In genomic region chr13:28658796-28659610, GRCh38 we compare ENCODE assay signal across 8 cellular contexts. TPM values are rescaled to one million over a fixed set of nuclear protein-coding genes. Genes with fewer than 3 reads are reported as not detected.
DNase-seq lines count a peak whose midpoint lies in the region; FAIRE-seq and TF ChIP-seq lines count a peak whose summit lies in the region.

A gene with protein sequence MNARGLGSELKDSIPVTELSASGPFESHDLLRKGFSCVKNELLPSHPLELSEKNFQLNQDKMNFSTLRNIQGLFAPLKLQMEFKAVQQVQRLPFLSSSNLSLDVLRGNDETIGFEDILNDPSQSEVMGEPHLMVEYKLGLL (plus strand): TSS chr13:28659130. CDS start chr13:28659185, 55 bp downstream.

- FAIRE-seq in frontal cortex (lab: Jason Lieb, UNC): no peak

- H2BK5ac ChIP-seq in neuronal stem cell (ENCODE audit: low read length): peak within 1 kb of the TSS; percentile 90

- H2BK15ac ChIP-seq in neuronal stem cell (ENCODE audit: low read length): no peak within 1 kb of the TSS

- H4K91ac ChIP-seq in neuronal stem cell (ENCODE audit: low read depth, low read length, poor library complexity): no peak within 1 kb of the TSS

- no peaks in the 10 kb centered on the region for H3K9me3 ChIP-seq in MG63
- H3K9me3 ChIP-seq in neuronal stem cell (replicated peaks in 1 of 2; ENCODE audit: control insufficient read depth in 2 of 2, insufficient read depth in 1 of 2, low read depth in 1 of 2, low read length in 2 of 2): peaks cover 0 to 3% of the 10 kb centered on the region in 2 donors

- H3K4ac ChIP-seq in neuronal stem cell (ENCODE audit: low read length): no peak within 1 kb of the TSS

- peak within 1 kb of the TSS; percentile 98 for H3K27ac Mint-ChIP-seq in activated naive CD4-positive, alpha-beta T cell treated with anti-CD3 and anti-CD28 coated beads for 36 hours

- H2AFZ ChIP-seq in neuronal stem cell (ENCODE audit: low read length): peak within 1 kb of the TSS; percentile 95

- H3K18ac ChIP-seq in neuronal stem cell (ENCODE audit: low read length): peak within 1 kb of the TSS; percentile 98

- peak within 1 kb of the TSS; percentile 96 for H3K23ac ChIP-seq in neuronal stem cell (ENCODE audit: low read depth, low read length, poor library complexity)

- peaks cover 2 to 4% of the 10 kb centered on the region in 2 donors for H3K4me1 ChIP-seq in neuronal stem cell (ENCODE audit: control insufficient read depth in 2 of 2, insufficient read depth in 1 of 2, low read depth in 1 of 2, low read length in 2 of 2)

- no peak within 1 kb of the TSS for H4K8ac ChIP-seq in neuronal stem cell (ENCODE audit: low read depth, low read length)

- H3K27me3 Mint-ChIP-seq in activated naive CD4-positive, alpha-beta T cell treated with anti-CD3 and anti-CD28 coated beads for 36 hours (ENCODE audit: low read depth): no peaks in the 10 kb centered on the region

- CTCF ChIA-PET in activated naive CD4-positive, alpha-beta T cell treated with anti-CD3 and anti-CD28 coated beads for 36 hours (lab: Charles Lee): no interaction called here

- WGBS in neuronal stem cell (ENCODE audit: extremely low coverage in 2 of 2, insufficient read length in 2 of 2, insufficient replicate concordance in 1 of 2), 2 donors: no CpG with 5 or more reads among the region's 64 CpGs

- peaks cover 56% of the 10 kb centered on the region for H3K4me1 Mint-ChIP-seq in activated naive CD4-positive, alpha-beta T cell treated with anti-CD3 and anti-CD28 coated beads for 36 hours (ENCODE audit: low read depth)

- H2AK5ac ChIP-seq in neuronal stem cell (ENCODE audit: low read depth, low read length): peak within 1 kb of the TSS; percentile 49

- peak within 1 kb of the TSS; percentile 97 for H3K9ac ChIP-seq in neuronal stem cell (ENCODE audit: low read depth, low read length, poor library complexity)

- peak within 1 kb of the TSS; percentile 73 for H3K4me2 ChIP-seq in neuronal stem cell (ENCODE audit: insufficient read depth, low read length, poor library complexity, severe bottlenecking)

- TF ChIP-seq CTCF in subcutaneous adipose tissue (IDR thresholded peaks at IDR 0.05; ENCODE audit: low read depth): no peak

- peaks cover 9% of the 10 kb centered on the region for H3K79me1 ChIP-seq in neuronal stem cell (ENCODE audit: low read depth, low read length)

- H2BK12ac ChIP-seq in neuronal stem cell (ENCODE audit: low read length): no peak within 1 kb of the TSS

- intact Hi-C loops in activated naive CD4-positive, alpha-beta T cell treated with anti-CD3 and anti-CD28 coated beads for 36 hours (cut with micrococcal nuclease): loop anchor here (1.0 to 10.0 kb wide), 9 partner anchors 23 to 1234 kb away; partner anchors contain the start of genes GTF3A, LNX2, PAN3 and POLR1D

- peak within 1 kb of the TSS; percentile 30 for H2BK120ac ChIP-seq in neuronal stem cell (ENCODE audit: low read depth, low read length)

- no peak within 1 kb of the TSS for H3K14ac ChIP-seq in neuronal stem cell (ENCODE audit: low read length)

- no peak within 1 kb of the TSS for H3K27ac ChIP-seq in neuronal stem cell (replicated peaks; ENCODE audit: low read length)

- H3K9me3 Mint-ChIP-seq in activated naive CD4-positive, alpha-beta T cell treated with anti-CD3 and anti-CD28 coated beads for 36 hours: no peaks in the 10 kb centered on the region

- DNase-seq in GDM1 (lab: John Stamatoyannopoulos, UW) (peak; percentile 87), H7 (peak; percentile 90), MG63 (peak; percentile 94), SK-N-DZ (ENCODE audit: low spot score) (peak; percentile 91), frontal cortex (ENCODE audit: low spot score in 2 of 2) (peak; percentile 83 to 87), neuronal stem cell (ENCODE audit: low spot score) (peak; percentile 67)
- peak; percentile 95 for DNase-seq in activated naive CD4-positive, alpha-beta T cell treated with anti-CD3 and anti-CD28 coated beads for 36 hours

- peaks cover 12% of the 10 kb centered on the region for H3K36me3 ChIP-seq in H7 (replicated peaks; ENCODE audit: control insufficient read depth, insufficient read depth, low read length)
- peaks cover 41% of the 10 kb centered on the region for H3K36me3 ChIP-seq in MG63
- peaks cover 5 to 38% of the 10 kb centered on the region in 2 donors for H3K36me3 ChIP-seq in neuronal stem cell (replicated peaks in 1 of 2; ENCODE audit: control insufficient read depth in 2 of 2, insufficient read depth in 2 of 2, low read length in 2 of 2)

- peak within 1 kb of the TSS; percentile 97 for H3K4me3 Mint-ChIP-seq in activated naive CD4-positive, alpha-beta T cell treated with anti-CD3 and anti-CD28 coated beads for 36 hours

- peaks cover 32% of the 10 kb centered on the region for H3K36me3 Mint-ChIP-seq in activated naive CD4-positive, alpha-beta T cell treated with anti-CD3 and anti-CD28 coated beads for 36 hours (ENCODE audit: low read depth)

- H3K4me3 ChIP-seq in H7 (ENCODE audit: insufficient read depth, low read depth, low read length) (peak within 1 kb of the TSS; percentile 95), MG63 (peak within 1 kb of the TSS; percentile 88), neuronal stem cell (ENCODE audit: low read length in 2 of 2) (peak within 1 kb of the TSS; percentile 79 to 100)

- H3K27me3 ChIP-seq in H7 (ENCODE audit: control insufficient read depth, insufficient read depth, low read length) (no peaks in the 10 kb centered on the region), MG63 (no peaks in the 10 kb centered on the region), neuronal stem cell (ENCODE audit: control insufficient read depth in 3 of 3, insufficient read depth in 3 of 3, low read depth in 1 of 3, low read length in 3 of 3) (no peaks in the 10 kb centered on the region)

RNA-seq across cellular contexts. Expression of the gene that starts here (rescaled TPM):
- total RNA-seq in H7 (2014; rRNA removed; shearing (Covaris generic)): 84.3 and 105 TPM in 2 replicates
- total RNA-seq in MG63 (2014; rRNA removed; shearing (Covaris generic); ENCODE audit: low replicate concordance): 76.1 and 127 TPM in 2 replicates
- 73.4 and 83.5 TPM in 2 replicates for polyA plus RNA-seq in SK-N-DZ (2014; cell fraction: cytosol; rRNA removed)
- 43.1 and 71.6 TPM in 2 replicates for polyA plus RNA-seq in SK-N-DZ (2014; cell fraction: nucleus; rRNA removed)
- 100 to 1,000 TPM; 106 to 108 TPM for total RNA-seq in activated naive CD4-positive, alpha-beta T cell treated with anti-CD3 and anti-CD28 coated beads for 36 hours
- 46.5 TPM for total RNA-seq in frontal cortex
- 98.2 TPM for polyA plus RNA-seq in neuronal stem cell (2013, experiment 1 of 2)
- 95.9 TPM for polyA plus RNA-seq in neuronal stem cell (2013, experiment 2 of 2)
- 100 to 1,000 TPM in 1 of 4 donors, 10 to 100 TPM in 3; 53.3 to 131 (median 65.3) TPM for total RNA-seq in subcutaneous adipose tissue
